Comparison of ENCODE assay signal across 26 cellular contexts in the genomic region with DNA sequence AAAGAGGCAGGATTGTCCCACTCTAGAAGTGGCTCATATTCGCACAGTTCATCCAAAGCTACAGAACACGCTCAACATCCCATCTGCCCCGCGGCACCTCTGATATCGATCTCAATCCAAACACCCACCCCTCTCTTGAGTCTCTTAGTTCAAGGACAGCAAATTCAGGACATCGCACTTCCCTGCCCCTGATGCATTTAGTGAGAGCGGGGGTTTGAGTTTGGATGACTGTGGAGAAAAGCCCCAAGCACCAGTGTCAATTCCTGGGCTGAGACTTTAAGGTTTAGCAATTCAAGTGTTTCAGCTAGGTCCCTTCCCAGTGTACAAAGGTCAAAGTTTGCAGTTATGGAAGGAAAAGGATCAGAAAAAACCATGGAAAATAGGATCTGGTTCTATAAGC.
"Had no signal": no experiment of that assay in that cellular context is flagged by ENCODE, and none has a peak within 500 bp of the region (broad histone marks: within the 10 kb centered on the region; RNA-seq: fewer than 3 reads in every experiment).

No MANE protein-coding gene starts in this region.

- H3K4me3 ChIP-seq: heart right ventricle, lung, pancreas, right atrium auricular region, thoracic aorta, tibial nerve, upper lobe of left lung had no signal

- H3K27ac ChIP-seq: epithelial cell of prostate, foreskin keratinocyte, heart right ventricle, neutrophil, pancreas, right atrium auricular region, thoracic aorta, tibial nerve, upper lobe of left lung had no signal

- DNase-seq: effector CD8-positive, alpha-beta T cell; endodermal cell; foreskin keratinocyte; glutamatergic neuron; heart right ventricle; hippocampal formation; left cardiac atrium; left ventricle myocardium superior; natural killer cell; pancreas; stimulated activated CD4-positive, alpha-beta T cell treated with anti-CD3 and anti-CD28 coated beads, Interleukin-2, amount 100 ng/mL, for 24 hours; stimulated activated CD4-positive, alpha-beta T cell treated with anti-CD3 and anti-CD28 coated beads, Interleukin-4, amount 100 ng/mL, for 24 hours; stimulated activated naive CD4-positive, alpha-beta T cell treated with Interleukin-2 at 50 U/mL for 16 hours; upper lobe of left lung had no signal

- H3K27me3 ChIP-seq: foreskin keratinocyte, heart right ventricle, neutrophil, pancreas, right atrium auricular region, tibial nerve, upper lobe of left lung had no signal

- H3K27me3 Mint-ChIP-seq: memory B cell had no signal

- H3K4me1 Mint-ChIP-seq: endodermal cell; memory B cell; natural killer cell; stimulated activated effector memory CD8-positive, alpha-beta T cell treated with anti-CD3 and anti-CD28 coated beads, Interleukin-12 subunit alpha, Interleukin-12 subunit beta, amount 100 ng/mL, for 72 hours had no signal

- FAIRE-seq: colon, islet of Langerhans, pancreas had no signal

- H3K9me3 ChIP-seq: neutrophil, pancreas, right atrium auricular region, thoracic aorta, tibial nerve had no signal

- H3K4me3 Mint-ChIP-seq: endodermal cell; memory B cell; natural killer cell; stimulated activated effector memory CD8-positive, alpha-beta T cell treated with anti-CD3 and anti-CD28 coated beads, Interleukin-12 subunit alpha, Interleukin-12 subunit beta, amount 100 ng/mL, for 72 hours had no signal

- H3K4me1 ChIP-seq: foreskin keratinocyte, pancreas, right atrium auricular region, tibial nerve, upper lobe of left lung had no signal

- H3K9me3 Mint-ChIP-seq: memory B cell; natural killer cell; stimulated activated effector memory CD8-positive, alpha-beta T cell treated with anti-CD3 and anti-CD28 coated beads, Interleukin-12 subunit alpha, Interleukin-12 subunit beta, amount 100 ng/mL, for 72 hours had no signal

- H3K27ac Mint-ChIP-seq: endodermal cell, memory B cell, natural killer cell had no signal

- ATAC-seq: esophagus mucosa; foreskin keratinocyte; left cardiac atrium; left ventricle myocardium superior; natural killer cell; pancreas; sciatic nerve; stimulated activated effector memory CD8-positive, alpha-beta T cell treated with anti-CD3 and anti-CD28 coated beads, Interleukin-12 subunit alpha, Interleukin-12 subunit beta, amount 100 ng/mL, for 72 hours had no signal
